In genomic region chr17:50507871-50508572, GRCh38 we compare ENCODE assay signal across 8 cellular contexts. TPM values are rescaled to one million over a fixed set of nuclear protein-coding genes. Genes with fewer than 3 reads are reported as not detected.
DNase-seq lines count a peak whose midpoint lies in the region; ATAC-seq and TF ChIP-seq lines count a peak whose summit lies in the region.

Gene MYCBPAP (plus strand): TSS chr17:50508439. CDS start chr17:50508675, 236 bp downstream.

- peaks cover 37% of the 10 kb centered on the region for H3K4me1 Mint-ChIP-seq in GM23338
- peaks cover 49% of the 10 kb centered on the region for H3K4me1 Mint-ChIP-seq in activated T-helper 2 cell treated with anti-CD3 and anti-CD28 coated beads, Interferon-gamma antibody, Interleukin-2, Interleukin-4, amounts not matched to agents 10 μg/mL and 5 μg/mL and 100 μg/mL, durations not matched to agents 14 hours and 24 hours and 36 hours (ENCODE audit: low read depth)
- peaks cover 19 to 48% (median 36%) of the 10 kb centered on the region in 4 donors for H3K4me1 Mint-ChIP-seq in naive thymus-derived CD8-positive, alpha-beta T cell
- peaks cover 20% of the 10 kb centered on the region for H3K4me1 Mint-ChIP-seq in stimulated activated memory B cell treated with anti-CD40 and anti-IgM and Interleukin-4, amounts not matched to agents 10 μg/mL and 1 μg/mL and 100 μg/mL, for 72 hours

- POLR2A ChIA-PET in naive thymus-derived CD8-positive, alpha-beta T cell (lab: Charles Lee) = no interaction called here

- H3F3A ChIP-seq in GM23338 (replicated peaks; ENCODE audit: low read depth) = peaks cover 6% of the 10 kb centered on the region; the same call in 1 of the 2 replicates

- no peaks in the 10 kb centered on the region for H3K36me3 ChIP-seq in BLaER1 treated with 17β-estradiol and CSF1 and Interleukin-3, amounts not matched to agents 10 nM and 100 nM
- H3K36me3 ChIP-seq in GM23338 (ENCODE audit: insufficient read depth) (no peaks in the 10 kb centered on the region), OCI-LY3 (replicated peaks; ENCODE audit: low read depth, low read length) (peaks cover 3% of the 10 kb centered on the region)

- H4K20me1 ChIP-seq in BLaER1 treated with 17β-estradiol and CSF1 and Interleukin-3, amounts not matched to agents 10 nM and 100 nM = 0 out of 22 replicates have a peak, but pooled peaks cover 0 to 5% (median 0%) of the 10 kb centered on the region in 11 experiments
- no peaks in the 10 kb centered on the region for H4K20me1 ChIP-seq in GM23338 (replicated peaks; ENCODE audit: insufficient read depth)
- no peaks in the 10 kb centered on the region for H4K20me1 ChIP-seq in OCI-LY3 (ENCODE audit: insufficient read depth, low read length)

- H3K9ac ChIP-seq in BLaER1 treated with 17β-estradiol and CSF1 and Interleukin-3, amounts not matched to agents 10 nM and 100 nM = peak within 1 kb of the TSS in 10 of 11 experiments; percentile 23 to 64 (median 41); a peak in 14 of 22 replicates
- H3K9ac ChIP-seq in OCI-LY3 (ENCODE audit: low read length) = peak within 1 kb of the TSS; percentile 91

- peaks cover 17% of the 10 kb centered on the region for H3K27me3 Mint-ChIP-seq in GM23338 (ENCODE audit: insufficient read depth, low read depth, poor library complexity)
- no peaks in the 10 kb centered on the region for H3K27me3 Mint-ChIP-seq in activated T-helper 2 cell treated with anti-CD3 and anti-CD28 coated beads, Interferon-gamma antibody, Interleukin-2, Interleukin-4, amounts not matched to agents 10 μg/mL and 5 μg/mL and 100 μg/mL, durations not matched to agents 14 hours and 24 hours and 36 hours (ENCODE audit: low read depth)
- no peaks in the 10 kb centered on the region for H3K27me3 Mint-ChIP-seq in naive thymus-derived CD8-positive, alpha-beta T cell
- peaks cover 26% of the 10 kb centered on the region for H3K27me3 Mint-ChIP-seq in stimulated activated memory B cell treated with anti-CD40 and anti-IgM and Interleukin-4, amounts not matched to agents 10 μg/mL and 1 μg/mL and 100 μg/mL, for 72 hours

- no peaks in the 10 kb centered on the region for H3K9me2 ChIP-seq in GM23338 (ENCODE audit: insufficient read depth)

- no peaks in the 10 kb centered on the region for H3K9me3 Mint-ChIP-seq in GM23338
- H3K9me3 Mint-ChIP-seq in activated T-helper 2 cell treated with anti-CD3 and anti-CD28 coated beads, Interferon-gamma antibody, Interleukin-2, Interleukin-4, amounts not matched to agents 10 μg/mL and 5 μg/mL and 100 μg/mL, durations not matched to agents 14 hours and 24 hours and 36 hours = no peaks in the 10 kb centered on the region
- H3K9me3 Mint-ChIP-seq in naive thymus-derived CD8-positive, alpha-beta T cell = no peaks in the 10 kb centered on the region
- H3K9me3 Mint-ChIP-seq in stimulated activated memory B cell treated with anti-CD40 and anti-IgM and Interleukin-4, amounts not matched to agents 10 μg/mL and 1 μg/mL and 100 μg/mL, for 72 hours = no peaks in the 10 kb centered on the region

- peak; percentile 84 for ATAC-seq in GM23338
- peak; percentile 82 to 91 for ATAC-seq in naive thymus-derived CD8-positive, alpha-beta T cell
- peak; percentile 83 for ATAC-seq in stimulated activated memory B cell treated with anti-CD40 and anti-IgM and Interleukin-4, amounts not matched to agents 10 μg/mL and 1 μg/mL and 100 μg/mL, for 72 hours

- H2AFZ ChIP-seq in GM23338 (peak within 1 kb of the TSS; percentile 98), OCI-LY3 (ENCODE audit: low read depth, low read length) (peak within 1 kb of the TSS; percentile 96)

- peaks cover 22 to 46% (median 37%) of the 10 kb centered on the region in 11 experiments for H3K27me3 ChIP-seq in BLaER1 treated with 17β-estradiol and CSF1 and Interleukin-3, amounts not matched to agents 10 nM and 100 nM
- H3K27me3 ChIP-seq in GM23338 (ENCODE audit: insufficient read depth) (no peaks in the 10 kb centered on the region; the same call in 1 of the 2 replicates), OCI-LY3 (ENCODE audit: low read depth, low read length) (0 out of 2 replicates have a peak, but pooled peaks cover 3% of the 10 kb centered on the region)

- intact Hi-C loops in activated T-helper 2 cell treated with anti-CD3 and anti-CD28 coated beads, Interferon-gamma antibody, Interleukin-2, Interleukin-4, amounts not matched to agents 10 μg/mL and 5 μg/mL and 100 μg/mL, durations not matched to agents 14 hours and 24 hours and 36 hours (cut with micrococcal nuclease) = loop anchor here (2.0 kb wide), 1 partner anchor 29 kb away; the partner anchor contains the start of gene RSAD1

- H3K4me3 Mint-ChIP-seq in GM23338 = peak within 1 kb of the TSS; percentile 86
- peak within 1 kb of the TSS; percentile 90 for H3K4me3 Mint-ChIP-seq in activated T-helper 2 cell treated with anti-CD3 and anti-CD28 coated beads, Interferon-gamma antibody, Interleukin-2, Interleukin-4, amounts not matched to agents 10 μg/mL and 5 μg/mL and 100 μg/mL, durations not matched to agents 14 hours and 24 hours and 36 hours (ENCODE audit: low read depth)
- peak within 1 kb of the TSS; percentile 87 to 95 (median 93) for H3K4me3 Mint-ChIP-seq in naive thymus-derived CD8-positive, alpha-beta T cell
- H3K4me3 Mint-ChIP-seq in stimulated activated memory B cell treated with anti-CD40 and anti-IgM and Interleukin-4, amounts not matched to agents 10 μg/mL and 1 μg/mL and 100 μg/mL, for 72 hours = peak within 1 kb of the TSS; percentile 87

- no peaks in the 10 kb centered on the region for H3K9me3 ChIP-seq in BLaER1 treated with 17β-estradiol and CSF1 and Interleukin-3, amounts not matched to agents 10 nM and 100 nM (replicated peaks in 1 of 11)
- no peaks in the 10 kb centered on the region for H3K9me3 ChIP-seq in OCI-LY3 (ENCODE audit: insufficient read depth, low read length)

- H3K4me3 ChIP-seq in BLaER1 treated with 17β-estradiol and CSF1 and Interleukin-3, amounts not matched to agents 10 nM and 100 nM = peak within 1 kb of the TSS; percentile 29 to 67 (median 54)
- peak within 1 kb of the TSS; percentile 92 for H3K4me3 ChIP-seq in GM23338
- H3K4me3 ChIP-seq in OCI-LY3 (ENCODE audit: low read length) = peak within 1 kb of the TSS; percentile 93

- H3K36me3 Mint-ChIP-seq in GM23338 (ENCODE audit: low read depth) = peaks cover 2% of the 10 kb centered on the region; the same call in 1 of the 3 replicates
- no peaks in the 10 kb centered on the region for H3K36me3 Mint-ChIP-seq in activated T-helper 2 cell treated with anti-CD3 and anti-CD28 coated beads, Interferon-gamma antibody, Interleukin-2, Interleukin-4, amounts not matched to agents 10 μg/mL and 5 μg/mL and 100 μg/mL, durations not matched to agents 14 hours and 24 hours and 36 hours (ENCODE audit: low read depth)
- no peaks in the 10 kb centered on the region for H3K36me3 Mint-ChIP-seq in naive thymus-derived CD8-positive, alpha-beta T cell
- H3K36me3 Mint-ChIP-seq in stimulated activated memory B cell treated with anti-CD40 and anti-IgM and Interleukin-4, amounts not matched to agents 10 μg/mL and 1 μg/mL and 100 μg/mL, for 72 hours = no peaks in the 10 kb centered on the region

- TF ChIP-seq CTCF in GM23338 (conservative IDR thresholded peaks at IDR 0.05; ENCODE audit: low read depth in 2 of 2) = peak in 1 of 2 experiments; percentile 29; a peak in 1 of 4 replicates
- peak; percentile 31; the same call in 1 of the 2 replicates for TF ChIP-seq CTCF in OCI-LY3 (IDR thresholded peaks at IDR 0.05; ENCODE audit: low read depth, low read length)

- DNase-seq in GM23338 (ENCODE audit: low spot score) (peak; percentile 91), fibroblast of peridontal ligament (ENCODE audit: extremely low read depth) (peak; percentile 76), NCI-H2107 treated with DMSO at 0.1 percent for 48 hours (lab: John Stamatoyannopoulos, UW; ENCODE audit: unreplicated experiment) (no peak)
- DNase-seq in activated T-helper 2 cell treated with anti-CD3 and anti-CD28 coated beads, Interferon-gamma antibody, Interleukin-2, Interleukin-4, amounts not matched to agents 10 μg/mL and 5 μg/mL and 100 μg/mL, durations not matched to agents 14 hours and 24 hours and 36 hours (ENCODE audit: low spot score) = peak; percentile 79
- DNase-seq in naive thymus-derived CD8-positive, alpha-beta T cell = peak; percentile 73 to 87 (median 80)

- peaks cover 0 to 24% (median 19%) of the 10 kb centered on the region in 10 experiments; a peak in 18 of 20 replicates for H3K4me1 ChIP-seq in BLaER1 treated with 17β-estradiol and CSF1 and Interleukin-3, amounts not matched to agents 10 nM and 100 nM
- H3K4me1 ChIP-seq in GM23338 (ENCODE audit: insufficient read depth) (peaks cover 16% of the 10 kb centered on the region; the same call in 1 of the 2 replicates), OCI-LY3 (ENCODE audit: low read length) (peaks cover 36% of the 10 kb centered on the region)

- peak within 1 kb of the TSS; percentile 92 for H3K27ac Mint-ChIP-seq in GM23338
- peak within 1 kb of the TSS; percentile 90 for H3K27ac Mint-ChIP-seq in activated T-helper 2 cell treated with anti-CD3 and anti-CD28 coated beads, Interferon-gamma antibody, Interleukin-2, Interleukin-4, amounts not matched to agents 10 μg/mL and 5 μg/mL and 100 μg/mL, durations not matched to agents 14 hours and 24 hours and 36 hours
- peak within 1 kb of the TSS; percentile 71 to 96 (median 93) for H3K27ac Mint-ChIP-seq in naive thymus-derived CD8-positive, alpha-beta T cell
- peak within 1 kb of the TSS; percentile 62 for H3K27ac Mint-ChIP-seq in stimulated activated memory B cell treated with anti-CD40 and anti-IgM and Interleukin-4, amounts not matched to agents 10 μg/mL and 1 μg/mL and 100 μg/mL, for 72 hours

- peak within 1 kb of the TSS; percentile 48 to 87 (median 76) for H3K4me2 ChIP-seq in BLaER1 treated with 17β-estradiol and CSF1 and Interleukin-3, amounts not matched to agents 10 nM and 100 nM
- peak within 1 kb of the TSS; percentile 96 for H3K4me2 ChIP-seq in GM23338
- peak within 1 kb of the TSS; percentile 93 for H3K4me2 ChIP-seq in OCI-LY3 (ENCODE audit: low read length)

- H3K27ac ChIP-seq in BLaER1 treated with 17β-estradiol and CSF1 and Interleukin-3, amounts not matched to agents 10 nM and 100 nM = no peak within 1 kb of the TSS
- H3K27ac ChIP-seq in GM23338 (ENCODE audit: low read depth) (peak within 1 kb of the TSS; percentile 55; the same call in 1 of the 2 replicates), OCI-LY3 (ENCODE audit: low read length) (peak within 1 kb of the TSS; percentile 64)

- no peaks in the 10 kb centered on the region for H3K79me2 ChIP-seq in GM23338 (replicated peaks; ENCODE audit: insufficient read depth)
- peaks cover 18% of the 10 kb centered on the region for H3K79me2 ChIP-seq in OCI-LY3 (ENCODE audit: low read length)

TF ChIP-seq in GM23338, 12 proteins besides CTCF, POLR2A, EP300 and RAD21 (continues in another document):
- no peak for TF ChIP-seq EZH2phosphoT487 (IDR thresholded peaks at IDR 0.05; ENCODE audit: unreplicated experiment)
- peak; percentile 61 for TF ChIP-seq POLR2AphosphoS5 (IDR thresholded peaks at IDR 0.05; ENCODE audit: low read depth)

RNA-seq across cellular contexts. Expression of gene MYCBPAP, which starts in this region (rescaled TPM):
- 0.63 and 4.6 TPM in 2 replicates for total RNA-seq in GM23338 (2014; rRNA removed; shearing (Covaris generic))
- polyA plus RNA-seq in GM23338 (2016; fragmentation: Nextera tagmentation; extraction: Ambion mirVana) = 1.7 and 1.8 TPM in 2 replicates
- total RNA-seq in activated T-helper 2 cell treated with anti-CD3 and anti-CD28 coated beads, Interferon-gamma antibody, Interleukin-2, Interleukin-4, amounts not matched to agents 10 μg/mL and 5 μg/mL and 100 μg/mL, durations not matched to agents 14 hours and 24 hours and 36 hours = 3.1 and 4.4 TPM in 2 replicates
- 1 to 10 TPM; 1.3 to 2.6 TPM for total RNA-seq in naive thymus-derived CD8-positive, alpha-beta T cell
- 1 to 10 TPM in 1 of 3 donors, under 1 TPM in 1, not detected in 1; 0.80 to 1.3 TPM for polyA plus RNA-seq in naive thymus-derived CD8-positive, alpha-beta T cell

Comparison
In these comparisons a context has a peak if more than half of its experiments do, and no peak if none do; other contexts are left out.
1. H3K27ac ChIP-seq: peak in GM23338 (single experiment) and OCI-LY3 (single experiment); none in BLaER1 treated with 17β-estradiol and CSF1 and Interleukin-3, amounts not matched to agents 10 nM and 100 nM (0 of 11).
2. Peak in every context shown above with its lines, with median percentiles within 50 percentile points of each other: H3K4me2 ChIP-seq, H3K4me3 ChIP-seq, ATAC-seq, H3K27ac Mint-ChIP-seq and H3K4me3 Mint-ChIP-seq.